In genomic region chr1:3187415-3188149, GRCh38 we compare ENCODE assay signal across 26 cellular contexts.
DNase-seq lines count a peak whose midpoint lies in the region; ATAC-seq and TF ChIP-seq lines count a peak whose summit lies in the region.
"Had no signal": no experiment of that assay in that cellular context is flagged by ENCODE, and none has a peak within 500 bp of the region (broad histone marks: within the 10 kb centered on the region; RNA-seq: fewer than 3 reads in every experiment).

No MANE protein-coding gene starts in this region.

- no peaks in the 10 kb centered on the region for H3K36me3 ChIP-seq in body of pancreas (replicated peaks in 1 of 2; ENCODE audit: insufficient read depth in 1 of 2, low read depth in 2 of 2)
- no peaks in the 10 kb centered on the region for H3K36me3 ChIP-seq in heart left ventricle
- H3K36me3 ChIP-seq in muscle layer of colon (ENCODE audit: insufficient read depth, low read length) = no peaks in the 10 kb centered on the region
- no peaks in the 10 kb centered on the region for H3K36me3 ChIP-seq in tibial nerve
- H3K36me3 ChIP-seq: BE2C, spleen had no signal

- DNase-seq in body of pancreas = no peak
- no peak for DNase-seq in heart left ventricle
- no peak for DNase-seq in tibial nerve (ENCODE audit: low spot score in 2 of 2)
- no peak for DNase-seq in NCI-H1417 treated with DMSO at 0.1 percent for 48 hours (lab: John Stamatoyannopoulos, UW)
- no peak for DNase-seq in NCI-H82 treated with DMSO at 0.1 percent for 48 hours (lab: John Stamatoyannopoulos, UW; ENCODE audit: unreplicated experiment)
- DNase-seq in activated CD4-positive, alpha-beta T cell treated with anti-CD3 and anti-CD28 coated beads, Interleukin-2, amount 50 U/mL, for 48 hours = no peak
- DNase-seq: activated CD4-positive, alpha-beta T cell treated with anti-CD3 and anti-CD28 coated beads for 48 hours; activated CD8-positive, alpha-beta memory T cell treated with anti-CD3 and anti-CD28 coated beads, Interleukin-2, amount 10 ng/mL, durations not matched to agents 7 days and 5 days; activated naive CD4-positive, alpha-beta T cell treated with anti-CD3 and anti-CD28 coated beads for 36 hours; activated T-cell treated with anti-CD3 and anti-CD28 coated beads, Interleukin-2, amount 50 U/mL, for 72 hours; amniotic stem cell; BE2C; DMS79 treated with DMSO at 0.1 percent for 48 hours; effector CD8-positive, alpha-beta T cell; foreskin keratinocyte; NCI-H1105; retina; RPMI8226; SK-N-SH; spleen; stimulated activated CD4-positive, alpha-beta T cell treated with anti-CD3 and anti-CD28 coated beads, Interleukin-2, amount 100 ng/mL, for 48 hours; T-helper 2 cell had no signal

- TF ChIP-seq EP300 in tibial nerve (IDR thresholded peaks at IDR 0.05) = no peak

- peaks cover 40% of the 10 kb centered on the region for H3K4me1 ChIP-seq in body of pancreas
- peaks cover 0 to 43% (median 25%) of the 10 kb centered on the region in 12 donors for H3K4me1 ChIP-seq in heart left ventricle
- peaks cover 8% of the 10 kb centered on the region for H3K4me1 ChIP-seq in muscle layer of colon (ENCODE audit: insufficient read depth, low read length)
- peaks cover 0 to 71% (median 32%) of the 10 kb centered on the region in 4 donors for H3K4me1 ChIP-seq in tibial nerve
- H3K4me1 ChIP-seq: BE2C, foreskin keratinocyte, spleen had no signal

- no peak for ATAC-seq in body of pancreas
- ATAC-seq in heart left ventricle = peak in 3 of 4 donors; percentile 28 to 43 (median 36)
- ATAC-seq in GM19023 (IDR thresholded peaks at IDR 0.05; ENCODE audit: unreplicated experiment) = no peak
- ATAC-seq: activated CD8-positive, alpha-beta memory T cell treated with anti-CD3 and anti-CD28 coated beads, Interleukin-2, amount 10 ng/mL, durations not matched to agents 7 days and 5 days; activated T-cell treated with anti-CD3 and anti-CD28 coated beads, Interleukin-2, amount 50 U/mL, for 72 hours; foreskin keratinocyte; GM23338; stimulated activated memory B cell treated with anti-CD40 and anti-IgM and Interleukin-4, amounts not matched to agents 10 μg/mL and 1 μg/mL and 100 μg/mL, for 72 hours had no signal

- H3K9me3 ChIP-seq in body of pancreas (no peaks in the 10 kb centered on the region), heart left ventricle (no peaks in the 10 kb centered on the region), muscle layer of colon (ENCODE audit: low read length) (no peaks in the 10 kb centered on the region), tibial nerve (peaks cover 0 to 10% (median 0%) of the 10 kb centered on the region in 4 donors)
- H3K9me3 ChIP-seq: BE2C, SK-N-SH had no signal

- TF ChIP-seq CTCF in body of pancreas (IDR thresholded peaks at IDR 0.05) (no peak), heart left ventricle (IDR thresholded peaks at IDR 0.05) (no peak), tibial nerve (IDR thresholded peaks at IDR 0.05) (no peak)

- WGBS in body of pancreas, 2 donors = 60 to 75% methylated on average over 12 to 21 of the region's 21 CpGs
- 67 to 72% (median 69%) methylated on average over 16 to 21 of the region's 21 CpGs for WGBS in heart left ventricle, 4 donors
- 66 to 71% methylated on average over 17 to 21 of the region's 21 CpGs for WGBS in tibial nerve, 2 donors

- H3K9ac ChIP-seq in muscle layer of colon (ENCODE audit: low read length) = no peak overlapping the region
- H3K9ac ChIP-seq: SK-N-SH had no signal

- H3K27ac ChIP-seq in body of pancreas (peak overlapping the region; percentile 71 to 82 (median 73)), heart left ventricle (peak overlapping the region; percentile 12 to 92 (median 76)), muscle layer of colon (ENCODE audit: low read depth, low read length) (peak overlapping the region; percentile 39), tibial nerve (peak overlapping the region; percentile 61 to 96 (median 84))
- H3K27ac ChIP-seq: foreskin keratinocyte had no signal

- intact Hi-C loops in body of pancreas (cut with DNase I) = no loop called here
- intact Hi-C loops in heart left ventricle (cut with DNase I) = loop anchor here in 2 of 10 donors (5.0 kb wide), 1 partner anchor 115 kb away; no protein-coding TSS in a partner anchor

- H3K27me3 ChIP-seq in body of pancreas (no peaks in the 10 kb centered on the region), heart left ventricle (peaks cover 0 to 19% (median 0%) of the 10 kb centered on the region in 9 donors), muscle layer of colon (ENCODE audit: control insufficient read depth in 1 of 2, insufficient read depth in 2 of 2, low read length in 2 of 2) (peaks cover 0 to 19% of the 10 kb centered on the region in 2 donors), tibial nerve (peaks cover 0 to 5% of the 10 kb centered on the region in 2 donors)
- H3K27me3 ChIP-seq: BE2C, foreskin keratinocyte had no signal

- no peak overlapping the region for H3K4me3 ChIP-seq in body of pancreas
- no peak overlapping the region for H3K4me3 ChIP-seq in heart left ventricle
- no peak overlapping the region for H3K4me3 ChIP-seq in muscle layer of colon (ENCODE audit: low read depth in 1 of 2, low read length in 2 of 2)
- H3K4me3 ChIP-seq in tibial nerve = no peak overlapping the region
- H3K4me3 ChIP-seq: GM23338, spleen had no signal

- TF ChIP-seq POLR2A in body of pancreas (IDR thresholded peaks at IDR 0.05) (no peak), heart left ventricle (IDR thresholded peaks at IDR 0.05) (no peak), tibial nerve (IDR thresholded peaks at IDR 0.05) (no peak)

Comparison
In these comparisons a context has a peak if more than half of its experiments do, and no peak if none do; other contexts are left out.
1. ATAC-seq: peak in heart left ventricle (3 of 4); none in body of pancreas (single experiment) and GM19023 (single experiment).
2. Peak in every context shown above with its lines, with median percentiles within 50 percentile points of each other: H3K27ac ChIP-seq.